In the genomic region with DNA sequence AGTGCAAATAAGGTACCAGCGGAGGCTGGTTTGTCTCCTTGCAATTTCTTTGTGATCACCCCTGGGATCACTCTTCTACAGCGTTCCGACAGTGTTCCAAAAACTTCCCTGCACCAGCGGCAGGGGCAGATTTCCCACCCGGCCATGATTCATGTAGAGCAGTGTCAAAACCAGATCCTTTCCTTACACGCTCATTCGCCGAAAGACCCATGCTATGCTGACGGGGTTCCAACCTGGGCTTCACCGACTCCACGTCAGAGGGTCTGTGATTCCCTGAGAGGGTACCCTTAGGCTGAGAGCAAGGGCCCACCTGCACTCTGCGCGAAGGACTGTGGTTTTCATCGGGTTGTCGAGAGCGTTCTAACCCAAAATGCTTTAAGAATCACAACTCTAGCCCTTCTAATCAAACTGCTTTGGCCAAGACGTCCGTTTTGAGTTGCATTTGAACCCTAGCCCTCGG, we compare ENCODE assay signal across 1 cellular context.
TF ChIP-seq lines count a peak whose summit lies in the region.

No MANE protein-coding gene starts in this region.

TF ChIP-seq in HepG2, 621 proteins besides CTCF, POLR2A, EP300 and RAD21 (continued from another document and continues in another):
- TF ChIP-seq ZSCAN5A (CRISPR knock-in tag; IDR thresholded peaks at IDR 0.05; ENCODE audit: borderline replicate concordance) (no peak), CREM (IDR thresholded peaks at IDR 0.05) (no peak), CREM (CRISPR knock-in tag; IDR thresholded peaks at IDR 0.05) (no peak), ZNF138 (CRISPR knock-in tag; IDR thresholded peaks at IDR 0.05; ENCODE audit: low read depth) (no peak), ZNF710 (CRISPR knock-in tag; IDR thresholded peaks at IDR 0.05; ENCODE audit: borderline replicate concordance) (no peak), TOE1 (CRISPR knock-in tag; IDR thresholded peaks at IDR 0.05) (no peak), ZNF225 (CRISPR knock-in tag; IDR thresholded peaks at IDR 0.05) (no peak), ZNF207 (IDR thresholded peaks at IDR 0.05; ENCODE audit: borderline replicate concordance) (no peak), IKZF1 (IDR thresholded peaks at IDR 0.05) (no peak), MYPOP (CRISPR knock-in tag; IDR thresholded peaks at IDR 0.05) (no peak), RARG (CRISPR knock-in tag; IDR thresholded peaks at IDR 0.05; ENCODE audit: low read depth) (no peak), ZNF121 (CRISPR knock-in tag; IDR thresholded peaks at IDR 0.05) (peak; percentile 46; the same call in 1 of the 2 replicates), KLF9 (CRISPR knock-in tag; IDR thresholded peaks at IDR 0.05; ENCODE audit: low read depth) (peak; percentile 8; the same call in 1 of the 2 replicates), ZNF33B (CRISPR knock-in tag; IDR thresholded peaks at IDR 0.05) (no peak), DNMT1 (CRISPR knock-in tag; IDR thresholded peaks at IDR 0.05) (0 out of 2 replicates have a peak, but pooled peaks have one; percentile 37), MNT (IDR thresholded peaks at IDR 0.05) (no peak), TOPORS (CRISPR knock-in tag; IDR thresholded peaks at IDR 0.05) (no peak), MYNN (CRISPR knock-in tag; IDR thresholded peaks at IDR 0.05; ENCODE audit: low read depth) (no peak), HDAC2 (CRISPR knock-in tag; IDR thresholded peaks at IDR 0.05) (no peak; the same call in 1 of the 2 replicates), ZNF30 (CRISPR knock-in tag; IDR thresholded peaks at IDR 0.05) (no peak; the same call in 1 of the 2 replicates), ATF1 (CRISPR knock-in tag; IDR thresholded peaks at IDR 0.05) (no peak), ARNT2 (CRISPR knock-in tag; IDR thresholded peaks at IDR 0.05; ENCODE audit: low read depth) (no peak), MIER3 (CRISPR knock-in tag; IDR thresholded peaks at IDR 0.05; ENCODE audit: borderline replicate concordance) (peak; percentile 53; the same call in 1 of the 2 replicates), ELF1 (CRISPR knock-in tag; IDR thresholded peaks at IDR 0.05) (no peak), KLF13 (CRISPR knock-in tag; IDR thresholded peaks at IDR 0.05) (no peak), ZNF354B (CRISPR knock-in tag; IDR thresholded peaks at IDR 0.05) (no peak), NONO (IDR thresholded peaks at IDR 0.05) (no peak), NONO (CRISPR knock-in tag; conservative IDR thresholded peaks at IDR 0.05) (no peak)
- TF ChIP-seq, protein P1, sequence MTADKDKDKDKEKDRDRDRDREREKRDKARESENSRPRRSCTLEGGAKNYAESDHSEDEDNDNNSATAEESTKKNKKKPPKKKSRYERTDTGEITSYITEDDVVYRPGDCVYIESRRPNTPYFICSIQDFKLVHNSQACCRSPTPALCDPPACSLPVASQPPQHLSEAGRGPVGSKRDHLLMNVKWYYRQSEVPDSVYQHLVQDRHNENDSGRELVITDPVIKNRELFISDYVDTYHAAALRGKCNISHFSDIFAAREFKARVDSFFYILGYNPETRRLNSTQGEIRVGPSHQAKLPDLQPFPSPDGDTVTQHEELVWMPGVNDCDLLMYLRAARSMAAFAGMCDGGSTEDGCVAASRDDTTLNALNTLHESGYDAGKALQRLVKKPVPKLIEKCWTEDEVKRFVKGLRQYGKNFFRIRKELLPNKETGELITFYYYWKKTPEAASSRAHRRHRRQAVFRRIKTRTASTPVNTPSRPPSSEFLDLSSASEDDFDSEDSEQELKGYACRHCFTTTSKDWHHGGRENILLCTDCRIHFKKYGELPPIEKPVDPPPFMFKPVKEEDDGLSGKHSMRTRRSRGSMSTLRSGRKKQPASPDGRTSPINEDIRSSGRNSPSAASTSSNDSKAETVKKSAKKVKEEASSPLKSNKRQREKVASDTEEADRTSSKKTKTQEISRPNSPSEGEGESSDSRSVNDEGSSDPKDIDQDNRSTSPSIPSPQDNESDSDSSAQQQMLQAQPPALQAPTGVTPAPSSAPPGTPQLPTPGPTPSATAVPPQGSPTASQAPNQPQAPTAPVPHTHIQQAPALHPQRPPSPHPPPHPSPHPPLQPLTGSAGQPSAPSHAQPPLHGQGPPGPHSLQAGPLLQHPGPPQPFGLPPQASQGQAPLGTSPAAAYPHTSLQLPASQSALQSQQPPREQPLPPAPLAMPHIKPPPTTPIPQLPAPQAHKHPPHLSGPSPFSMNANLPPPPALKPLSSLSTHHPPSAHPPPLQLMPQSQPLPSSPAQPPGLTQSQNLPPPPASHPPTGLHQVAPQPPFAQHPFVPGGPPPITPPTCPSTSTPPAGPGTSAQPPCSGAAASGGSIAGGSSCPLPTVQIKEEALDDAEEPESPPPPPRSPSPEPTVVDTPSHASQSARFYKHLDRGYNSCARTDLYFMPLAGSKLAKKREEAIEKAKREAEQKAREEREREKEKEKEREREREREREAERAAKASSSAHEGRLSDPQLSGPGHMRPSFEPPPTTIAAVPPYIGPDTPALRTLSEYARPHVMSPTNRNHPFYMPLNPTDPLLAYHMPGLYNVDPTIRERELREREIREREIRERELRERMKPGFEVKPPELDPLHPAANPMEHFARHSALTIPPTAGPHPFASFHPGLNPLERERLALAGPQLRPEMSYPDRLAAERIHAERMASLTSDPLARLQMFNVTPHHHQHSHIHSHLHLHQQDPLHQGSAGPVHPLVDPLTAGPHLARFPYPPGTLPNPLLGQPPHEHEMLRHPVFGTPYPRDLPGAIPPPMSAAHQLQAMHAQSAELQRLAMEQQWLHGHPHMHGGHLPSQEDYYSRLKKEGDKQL (CRISPR knock-in tag; IDR thresholded peaks at IDR 0.05; ENCODE audit: low read depth), result no peak
- TF ChIP-seq, protein P2, sequence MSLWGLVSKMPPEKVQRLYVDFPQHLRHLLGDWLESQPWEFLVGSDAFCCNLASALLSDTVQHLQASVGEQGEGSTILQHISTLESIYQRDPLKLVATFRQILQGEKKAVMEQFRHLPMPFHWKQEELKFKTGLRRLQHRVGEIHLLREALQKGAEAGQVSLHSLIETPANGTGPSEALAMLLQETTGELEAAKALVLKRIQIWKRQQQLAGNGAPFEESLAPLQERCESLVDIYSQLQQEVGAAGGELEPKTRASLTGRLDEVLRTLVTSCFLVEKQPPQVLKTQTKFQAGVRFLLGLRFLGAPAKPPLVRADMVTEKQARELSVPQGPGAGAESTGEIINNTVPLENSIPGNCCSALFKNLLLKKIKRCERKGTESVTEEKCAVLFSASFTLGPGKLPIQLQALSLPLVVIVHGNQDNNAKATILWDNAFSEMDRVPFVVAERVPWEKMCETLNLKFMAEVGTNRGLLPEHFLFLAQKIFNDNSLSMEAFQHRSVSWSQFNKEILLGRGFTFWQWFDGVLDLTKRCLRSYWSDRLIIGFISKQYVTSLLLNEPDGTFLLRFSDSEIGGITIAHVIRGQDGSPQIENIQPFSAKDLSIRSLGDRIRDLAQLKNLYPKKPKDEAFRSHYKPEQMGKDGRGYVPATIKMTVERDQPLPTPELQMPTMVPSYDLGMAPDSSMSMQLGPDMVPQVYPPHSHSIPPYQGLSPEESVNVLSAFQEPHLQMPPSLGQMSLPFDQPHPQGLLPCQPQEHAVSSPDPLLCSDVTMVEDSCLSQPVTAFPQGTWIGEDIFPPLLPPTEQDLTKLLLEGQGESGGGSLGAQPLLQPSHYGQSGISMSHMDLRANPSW (CRISPR knock-in tag; IDR thresholded peaks at IDR 0.05; ENCODE audit: borderline replicate concordance), result 0 out of 2 replicates have a peak, but pooled peaks have one; percentile 79
- TF ChIP-seq, protein P3, sequence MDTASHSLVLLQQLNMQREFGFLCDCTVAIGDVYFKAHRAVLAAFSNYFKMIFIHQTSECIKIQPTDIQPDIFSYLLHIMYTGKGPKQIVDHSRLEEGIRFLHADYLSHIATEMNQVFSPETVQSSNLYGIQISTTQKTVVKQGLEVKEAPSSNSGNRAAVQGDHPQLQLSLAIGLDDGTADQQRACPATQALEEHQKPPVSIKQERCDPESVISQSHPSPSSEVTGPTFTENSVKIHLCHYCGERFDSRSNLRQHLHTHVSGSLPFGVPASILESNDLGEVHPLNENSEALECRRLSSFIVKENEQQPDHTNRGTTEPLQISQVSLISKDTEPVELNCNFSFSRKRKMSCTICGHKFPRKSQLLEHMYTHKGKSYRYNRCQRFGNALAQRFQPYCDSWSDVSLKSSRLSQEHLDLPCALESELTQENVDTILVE (CRISPR knock-in tag; IDR thresholded peaks at IDR 0.05), result no peak
- TF ChIP-seq, protein P4, sequence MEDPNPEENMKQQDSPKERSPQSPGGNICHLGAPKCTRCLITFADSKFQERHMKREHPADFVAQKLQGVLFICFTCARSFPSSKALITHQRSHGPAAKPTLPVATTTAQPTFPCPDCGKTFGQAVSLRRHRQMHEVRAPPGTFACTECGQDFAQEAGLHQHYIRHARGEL (CRISPR knock-in tag; IDR thresholded peaks at IDR 0.05), result no peak
- TF ChIP-seq, protein P5, sequence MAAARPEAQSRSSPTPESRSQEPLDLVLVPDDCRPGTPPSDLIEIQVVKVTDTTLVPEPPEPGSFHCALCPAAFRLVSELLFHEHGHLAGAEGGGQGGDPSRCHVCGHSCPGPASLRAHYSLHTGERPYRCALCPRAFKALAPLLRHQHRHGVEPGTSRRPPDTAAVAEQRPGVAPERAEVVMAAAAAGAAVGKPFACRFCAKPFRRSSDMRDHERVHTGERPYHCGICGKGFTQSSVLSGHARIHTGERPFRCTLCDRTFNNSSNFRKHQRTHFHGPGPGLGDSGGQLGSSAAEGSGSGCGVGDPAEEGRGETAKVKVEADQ (CRISPR knock-in tag; IDR thresholded peaks at IDR 0.05; ENCODE audit: borderline replicate concordance), result no peak; the same call in 1 of the 2 replicates
- TF ChIP-seq, protein P6, sequence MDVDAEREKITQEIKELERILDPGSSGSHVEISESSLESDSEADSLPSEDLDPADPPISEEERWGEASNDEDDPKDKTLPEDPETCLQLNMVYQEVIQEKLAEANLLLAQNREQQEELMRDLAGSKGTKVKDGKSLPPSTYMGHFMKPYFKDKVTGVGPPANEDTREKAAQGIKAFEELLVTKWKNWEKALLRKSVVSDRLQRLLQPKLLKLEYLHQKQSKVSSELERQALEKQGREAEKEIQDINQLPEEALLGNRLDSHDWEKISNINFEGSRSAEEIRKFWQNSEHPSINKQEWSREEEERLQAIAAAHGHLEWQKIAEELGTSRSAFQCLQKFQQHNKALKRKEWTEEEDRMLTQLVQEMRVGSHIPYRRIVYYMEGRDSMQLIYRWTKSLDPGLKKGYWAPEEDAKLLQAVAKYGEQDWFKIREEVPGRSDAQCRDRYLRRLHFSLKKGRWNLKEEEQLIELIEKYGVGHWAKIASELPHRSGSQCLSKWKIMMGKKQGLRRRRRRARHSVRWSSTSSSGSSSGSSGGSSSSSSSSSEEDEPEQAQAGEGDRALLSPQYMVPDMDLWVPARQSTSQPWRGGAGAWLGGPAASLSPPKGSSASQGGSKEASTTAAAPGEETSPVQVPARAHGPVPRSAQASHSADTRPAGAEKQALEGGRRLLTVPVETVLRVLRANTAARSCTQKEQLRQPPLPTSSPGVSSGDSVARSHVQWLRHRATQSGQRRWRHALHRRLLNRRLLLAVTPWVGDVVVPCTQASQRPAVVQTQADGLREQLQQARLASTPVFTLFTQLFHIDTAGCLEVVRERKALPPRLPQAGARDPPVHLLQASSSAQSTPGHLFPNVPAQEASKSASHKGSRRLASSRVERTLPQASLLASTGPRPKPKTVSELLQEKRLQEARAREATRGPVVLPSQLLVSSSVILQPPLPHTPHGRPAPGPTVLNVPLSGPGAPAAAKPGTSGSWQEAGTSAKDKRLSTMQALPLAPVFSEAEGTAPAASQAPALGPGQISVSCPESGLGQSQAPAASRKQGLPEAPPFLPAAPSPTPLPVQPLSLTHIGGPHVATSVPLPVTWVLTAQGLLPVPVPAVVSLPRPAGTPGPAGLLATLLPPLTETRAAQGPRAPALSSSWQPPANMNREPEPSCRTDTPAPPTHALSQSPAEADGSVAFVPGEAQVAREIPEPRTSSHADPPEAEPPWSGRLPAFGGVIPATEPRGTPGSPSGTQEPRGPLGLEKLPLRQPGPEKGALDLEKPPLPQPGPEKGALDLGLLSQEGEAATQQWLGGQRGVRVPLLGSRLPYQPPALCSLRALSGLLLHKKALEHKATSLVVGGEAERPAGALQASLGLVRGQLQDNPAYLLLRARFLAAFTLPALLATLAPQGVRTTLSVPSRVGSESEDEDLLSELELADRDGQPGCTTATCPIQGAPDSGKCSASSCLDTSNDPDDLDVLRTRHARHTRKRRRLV (CRISPR knock-in tag; IDR thresholded peaks at IDR 0.05), result no peak
